ENCODE assay signal across 8 cellular contexts in genomic region chr13:20773194-20774080, GRCh38. TPM values are rescaled to one million over a fixed set of nuclear protein-coding genes. Genes with fewer than 3 reads are reported as not detected.
DNase-seq lines count a peak whose midpoint lies in the region; ATAC-seq, FAIRE-seq and TF ChIP-seq lines count a peak whose summit lies in the region.

Gene EEF1AKMT1 (minus strand): TSS chr13:20773961. CDS start chr13:20757598, 16,363 bp downstream.

- H3K4me3 Mint-ChIP-seq in nephron = peak within 1 kb of the TSS; percentile 90 to 99 (median 94)

- no peaks in the 10 kb centered on the region for H3F3A ChIP-seq in Loucy (ENCODE audit: low read depth)

- peak within 1 kb of the TSS; percentile 95 for H3K9ac ChIP-seq in Loucy (ENCODE audit: low read depth, low read length, poor library complexity, severe bottlenecking)

- peak within 1 kb of the TSS; percentile 93 for H3K4me2 ChIP-seq in Loucy (ENCODE audit: low read depth, low read length, poor library complexity, severe bottlenecking)

- peak; percentile 84 for ATAC-seq in RWPE2 (ENCODE audit: low read depth)
- ATAC-seq in stimulated activated naive CD8-positive, alpha-beta T cell treated with anti-CD3 and anti-CD28 coated beads, Interleukin-15, Interleukin-2, amounts not matched to agents 100 U/mL and 50 U/mL, for 24 hours = peak; percentile 93

- TF ChIP-seq CTCF in Loucy (conservative IDR thresholded peaks at IDR 0.05; ENCODE audit: low read length) (no peak), RWPE2 (IDR thresholded peaks at IDR 0.05; ENCODE audit: poor library complexity, severe bottlenecking) (no peak), fibroblast of the aortic adventitia (IDR thresholded peaks at IDR 0.05; ENCODE audit: insufficient read depth, low read length) (no peak), nephron (IDR thresholded peaks at IDR 0.05; ENCODE audit: unreplicated experiment in 3 of 3) (no peak)

- FAIRE-seq in H54 (lab: Jason Lieb, UNC) = peak; percentile 38

- peak; percentile 96 for DNase-seq in ELF-1 (ENCODE audit: low read depth, low spot score)
- DNase-seq in H54 (ENCODE audit: insufficient read length, low spot score) = peak; percentile 68
- DNase-seq in RWPE2 (ENCODE audit: low spot score) = peak; percentile 86
- peak; percentile 90 for DNase-seq in activated effector memory CD4-positive, alpha-beta T cell treated with Interleukin-2 at 50 U/mL for 16 hours
- DNase-seq in fibroblast of the aortic adventitia (ENCODE audit: low read depth) = peak; percentile 93
- peak; percentile 97 for DNase-seq in stimulated activated naive CD8-positive, alpha-beta T cell treated with anti-CD3 and anti-CD28 coated beads, Interleukin-15, Interleukin-2, amounts not matched to agents 100 U/mL and 50 U/mL, for 24 hours

- H3K9me3 ChIP-seq in Loucy (ENCODE audit: insufficient read depth, low read depth, low read length) (peaks cover 11% of the 10 kb centered on the region; the same call in 1 of the 2 replicates), RWPE2 (ENCODE audit: severe bottlenecking) (no peaks in the 10 kb centered on the region)

- H3K79me2 ChIP-seq in Loucy (ENCODE audit: insufficient read depth, low read length) = peaks cover 34% of the 10 kb centered on the region

- peaks cover 38% of the 10 kb centered on the region for H3K4me1 ChIP-seq in Loucy (ENCODE audit: insufficient read depth, low read length, poor library complexity, severe bottlenecking)
- H3K4me1 ChIP-seq in RWPE2 (ENCODE audit: insufficient read depth, poor library complexity, severe bottlenecking) = peaks cover 6% of the 10 kb centered on the region

- H3K27me3 ChIP-seq in Loucy (ENCODE audit: insufficient read depth, low read length, poor library complexity, severe bottlenecking) (no peaks in the 10 kb centered on the region), RWPE2 (ENCODE audit: insufficient read depth, poor library complexity, severe bottlenecking) (no peaks in the 10 kb centered on the region)

- H3K36me3 ChIP-seq in Loucy (ENCODE audit: insufficient read depth, low read length) = peaks cover 8% of the 10 kb centered on the region; the same call in 1 of the 2 replicates
- H3K36me3 ChIP-seq in RWPE2 (ENCODE audit: low read depth) = peaks cover 10% of the 10 kb centered on the region

- peak within 1 kb of the TSS; percentile 85 for H3K4me3 ChIP-seq in Loucy (ENCODE audit: low read length, poor library complexity, severe bottlenecking)
- H3K4me3 ChIP-seq in RWPE2 (ENCODE audit: severe bottlenecking) = peak within 1 kb of the TSS; percentile 49
- H3K4me3 ChIP-seq in fibroblast of the aortic adventitia (ENCODE audit: low read depth, low read length) = peak within 1 kb of the TSS; percentile 77

- H4K20me1 ChIP-seq in Loucy (ENCODE audit: insufficient read depth, low read length, poor library complexity, severe bottlenecking) = no peaks in the 10 kb centered on the region

- peaks cover 21% of the 10 kb centered on the region for H3K4me1 Mint-ChIP-seq in nephron

- H3K27ac ChIP-seq in RWPE2 (ENCODE audit: poor library complexity, severe bottlenecking) = peak within 1 kb of the TSS; percentile 61

- H3K27me3 Mint-ChIP-seq in nephron (ENCODE audit: low read depth) = no peaks in the 10 kb centered on the region

- peak within 1 kb of the TSS; percentile 96 to 98 (median 97) for H3K27ac Mint-ChIP-seq in nephron

- H3K9me2 ChIP-seq in Loucy (replicated peaks; ENCODE audit: low read depth, low read length) = no peaks in the 10 kb centered on the region

- H3K9me3 Mint-ChIP-seq in nephron = peaks cover 30% of the 10 kb centered on the region

- H2AFZ ChIP-seq in Loucy (ENCODE audit: low read length) = peak within 1 kb of the TSS; percentile 81

- TF ChIP-seq POLR2A in H54 (IDR thresholded peaks at IDR 0.05; ENCODE audit: low read depth, low read length) = peak; percentile 87

- H3K36me3 Mint-ChIP-seq in nephron (ENCODE audit: low read depth) = peaks cover 39% of the 10 kb centered on the region

RNA-seq across cellular contexts. Expression of gene EEF1AKMT1, which starts in this region (rescaled TPM):
- 15.9 and 18.5 TPM in 2 replicates for total RNA-seq in fibroblast of the aortic adventitia (ENCODE audit: low replicate concordance)

Comparison
In these comparisons a context has a peak if more than half of its experiments do, and no peak if none do; other contexts are left out.
1. Peak in every context shown above with its lines: DNase-seq, ATAC-seq, H3K4me3 ChIP-seq and H3K27ac ChIP-seq.